Comparison of ENCODE assay signal across 15 cellular contexts in the genomic region with DNA sequence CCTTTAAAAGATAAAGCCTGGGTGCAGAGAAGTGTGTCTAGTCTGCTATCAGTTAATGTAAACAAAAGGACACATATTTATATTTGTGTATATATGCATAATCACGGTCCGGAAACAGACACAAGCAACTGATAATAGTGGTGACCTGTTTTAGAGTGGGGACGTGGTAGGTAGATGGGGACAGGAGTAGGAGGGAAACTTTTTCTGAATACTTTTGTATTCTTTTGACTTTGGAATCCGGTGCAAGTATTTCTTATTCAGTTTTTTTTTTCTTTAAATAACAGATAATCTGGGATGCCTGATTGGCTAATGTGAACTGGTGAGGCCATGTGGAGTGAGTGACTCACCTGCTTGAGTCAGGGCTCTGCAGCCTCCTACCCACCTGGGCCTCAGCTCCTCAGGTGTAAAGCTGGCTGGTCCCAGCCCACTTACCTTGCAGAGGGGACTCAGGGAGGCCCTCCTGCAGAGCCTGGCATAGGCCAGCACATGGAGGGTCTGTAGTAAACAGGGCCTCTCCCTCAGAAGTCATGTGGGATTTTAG. TPM values are rescaled to one million over a fixed set of nuclear protein-coding genes. Genes with fewer than 3 reads are reported as not detected.
DNase-seq lines count a peak whose midpoint lies in the region; ATAC-seq, FAIRE-seq and TF ChIP-seq lines count a peak whose summit lies in the region.
"Had no signal": no experiment of that assay in that cellular context is flagged by ENCODE, and none has a peak within 500 bp of the region (broad histone marks: within the 10 kb centered on the region; RNA-seq: fewer than 3 reads in every experiment).

No MANE protein-coding gene starts in this region.

- H2AFZ ChIP-seq in K562 (ENCODE audit: low read depth, low read length), result no peak overlapping the region

- H3K36me3 ChIP-seq in K562 (ENCODE audit: control insufficient read depth, insufficient read depth, low read length), result 0 out of 3 replicates have a peak, but pooled peaks cover 2% of the 10 kb centered on the region
- no peaks in the 10 kb centered on the region for H3K36me3 ChIP-seq in uterus
- H3K36me3 ChIP-seq: adrenal gland, BE2C had no signal

- no peaks in the 10 kb centered on the region for H3K27me3 Mint-ChIP-seq in stimulated activated naive CD8-positive, alpha-beta T cell treated with anti-CD3 and anti-CD28 coated beads, Interleukin-15, amount 100 ng/mL, for 72 hours
- H3K27me3 Mint-ChIP-seq: activated CD8-positive, alpha-beta memory T cell treated with anti-CD3 and anti-CD28 coated beads, Interleukin-2, amount 10 ng/mL, durations not matched to agents 7 days and 5 days had no signal

- 5% methylated on average over 4 of the region's 4 CpGs for WGBS in K562 (ENCODE audit: insufficient coverage, low coverage, missing lambda C conversion rate)

- H3K4me2 ChIP-seq in K562 (ENCODE audit: insufficient read depth, low read length), result peak overlapping the region; percentile 20; the same call in 1 of the 2 replicates

- peak overlapping the region in 1 of 2 donors; percentile 100 for H3K27ac Mint-ChIP-seq in stimulated activated naive CD8-positive, alpha-beta T cell treated with anti-CD3 and anti-CD28 coated beads, Interleukin-15, amount 100 ng/mL, for 72 hours

- POLR2A ChIA-PET in K562 (lab: Yijun Ruan, JAX), result interaction anchor here (0.6 to 4.3 kb wide), 12 partner anchors 9 to 532 kb away, joined by 3 to 37 read pairs (median 3); a partner anchor contains a TSS

- DNase-seq in stimulated activated naive CD8-positive, alpha-beta T cell treated with anti-CD3 and anti-CD28 coated beads, Interleukin-15, amount 100 ng/mL, for 72 hours, result no peak
- no peak for DNase-seq in stimulated activated naive CD8-positive, alpha-beta T cell treated with anti-CD3 and anti-CD28 coated beads, Interleukin-15, Interleukin-2, amounts not matched to agents 100 U/mL and 50 U/mL, for 24 hours
- DNase-seq in K562 (ENCODE audit: extremely low read depth in 1 of 4, low spot score in 3 of 4), result peak in 2 of 4 experiments; percentile 57 to 67
- DNase-seq in kidney tubule cell (ENCODE audit: low spot score), result peak; percentile 71
- DNase-seq in uterus, result no peak
- no peak for DNase-seq in NCI-H187 (lab: John Stamatoyannopoulos, UW)
- no peak for DNase-seq in NCI-H226
- DNase-seq: activated CD8-positive, alpha-beta memory T cell treated with anti-CD3 and anti-CD28 coated beads, Interleukin-2, amount 10 ng/mL, durations not matched to agents 7 days and 5 days; adrenal gland; BE2C; GDM1; hippocampal formation; NCI-H2171 had no signal

- peak; percentile 41 for ATAC-seq in stimulated activated naive CD8-positive, alpha-beta T cell treated with anti-CD3 and anti-CD28 coated beads, Interleukin-15, amount 100 ng/mL, for 72 hours
- ATAC-seq in stimulated activated naive CD8-positive, alpha-beta T cell treated with anti-CD3 and anti-CD28 coated beads, Interleukin-15, Interleukin-2, amounts not matched to agents 100 U/mL and 50 U/mL, for 24 hours, result no peak
- ATAC-seq in K562 (peak; percentile 60), GM18907 (IDR thresholded peaks at IDR 0.05; ENCODE audit: unreplicated experiment) (no peak)
- ATAC-seq: Panc1 had no signal

- CTCF ChIA-PET in K562 (lab: Yijun Ruan, JAX; ENCODE audit: low intra/inter-chr PET ratio), result no interaction called here

- H3K9me3 ChIP-seq in K562 (replicated peaks; ENCODE audit: control insufficient read depth, insufficient read depth, low read depth, low read length), result no peaks in the 10 kb centered on the region
- H3K9me3 ChIP-seq in uterus, result no peaks in the 10 kb centered on the region
- H3K9me3 ChIP-seq: adrenal gland, BE2C had no signal

- no peaks in the 10 kb centered on the region for H3K9me1 ChIP-seq in K562 (ENCODE audit: control insufficient read depth, insufficient read depth, low read length)

- H3K9ac ChIP-seq in K562 (ENCODE audit: insufficient read depth in 1 of 2, low read depth in 2 of 2, low read length in 2 of 2), result peak overlapping the region; percentile 13 to 61; a peak in 2 of 4 replicates

- TF ChIP-seq POLR2A in K562 (conservative IDR thresholded peaks at IDR 0.05), result no peak
- TF ChIP-seq POLR2A in uterus (IDR thresholded peaks at IDR 0.05), result no peak

- in situ Hi-C loops in K562 (cut with MboI), result no loop called here

- no TSS peak for BruUV-seq in K562 (replicated peaks; lab: Mats Ljungman, UMichigan)

- no peaks in the 10 kb centered on the region for H4K20me1 ChIP-seq in K562 (replicated peaks; ENCODE audit: control insufficient read depth, insufficient read depth, low read length)

- peaks cover 72% of the 10 kb centered on the region for H3K4me1 Mint-ChIP-seq in stimulated activated naive CD8-positive, alpha-beta T cell treated with anti-CD3 and anti-CD28 coated beads, Interleukin-15, amount 100 ng/mL, for 72 hours

- FAIRE-seq in K562 (lab: Jason Lieb, UNC), result no peak

- intact Hi-C loops in K562 (cut with micrococcal nuclease), result loop anchor here (2.0 kb wide), 1 partner anchor 75 kb away; no protein-coding TSS in a partner anchor
- intact Hi-C loops in uterus (cut with DNase I; ENCODE audit: low total_unique reads), result no loop called here

- no peak for TF ChIP-seq RAD21 in K562 (CRISPR knock-in tag; conservative IDR thresholded peaks at IDR 0.05 in 1 of 2, IDR thresholded peaks at IDR 0.05 in 1 of 2)

- H3K27ac ChIP-seq in K562 (ENCODE audit: extremely low read depth, low read depth, low read length) (peak overlapping the region; percentile 46; the same call in 2 of the 3 replicates), uterus (peak overlapping the region; percentile 23 to 50)

- no peaks in the 10 kb centered on the region for H3K9me3 Mint-ChIP-seq in stimulated activated naive CD8-positive, alpha-beta T cell treated with anti-CD3 and anti-CD28 coated beads, Interleukin-15, amount 100 ng/mL, for 72 hours

- no peak for TF ChIP-seq CTCF in K562 (IDR thresholded peaks at IDR 0.05 in 2 of 3, conservative IDR thresholded peaks at IDR 0.05 in 1 of 3; ENCODE audit: insufficient read depth in 2 of 3, low read depth in 1 of 3, low read length in 3 of 3)
- TF ChIP-seq CTCF in uterus (IDR thresholded peaks at IDR 0.05), result no peak

- H3K4me3 Mint-ChIP-seq in stimulated activated naive CD8-positive, alpha-beta T cell treated with anti-CD3 and anti-CD28 coated beads, Interleukin-15, amount 100 ng/mL, for 72 hours, result peak overlapping the region in 1 of 2 donors; percentile 24
- H3K4me3 Mint-ChIP-seq: activated CD8-positive, alpha-beta memory T cell treated with anti-CD3 and anti-CD28 coated beads, Interleukin-2, amount 10 ng/mL, durations not matched to agents 7 days and 5 days had no signal

- peak; percentile 90 for TF ChIP-seq EP300 in K562 (IDR thresholded peaks at IDR 0.05; ENCODE audit: low read length)

- H3K4me3 ChIP-seq in K562, result no peak overlapping the region
- no peak overlapping the region for H3K4me3 ChIP-seq in uterus
- H3K4me3 ChIP-seq: adrenal gland had no signal

- H3K4me1 ChIP-seq in K562 (replicated peaks in 1 of 2; ENCODE audit: control insufficient read depth in 2 of 2, insufficient read depth in 2 of 2, low read length in 2 of 2), result peaks cover 31 to 60% of the 10 kb centered on the region in 2 experiments
- peaks cover 0 to 4% of the 10 kb centered on the region in 2 donors for H3K4me1 ChIP-seq in uterus
- H3K4me1 ChIP-seq: BE2C had no signal

- no peaks in the 10 kb centered on the region for H3K27me3 ChIP-seq in K562 (ENCODE audit: control insufficient read depth in 2 of 2, insufficient read depth in 2 of 2, low read length in 2 of 2)
- H3K27me3 ChIP-seq in uterus, result no peaks in the 10 kb centered on the region
- H3K27me3 ChIP-seq: adrenal gland, BE2C had no signal

- H3K79me2 ChIP-seq in K562 (ENCODE audit: control insufficient read depth, insufficient read depth, low read length), result peaks cover 12% of the 10 kb centered on the region; the same call in 2 of the 3 replicates

TF ChIP-seq in K562, 482 proteins besides CTCF, POLR2A, EP300 and RAD21 (continues in another document):
- TF ChIP-seq PYGO2 (tag; IDR thresholded peaks at IDR 0.05) (no peak), MEF2D (tag; conservative IDR thresholded peaks at IDR 0.05; ENCODE audit: low read depth) (no peak), ZNF146 (CRISPR knock-in tag; IDR thresholded peaks at IDR 0.05; ENCODE audit: unreplicated experiment) (no peak), SMAD4 (CRISPR knock-in tag; conservative IDR thresholded peaks at IDR 0.05) (no peak; the same call in 1 of the 2 replicates), KDM2B (CRISPR knock-in tag; IDR thresholded peaks at IDR 0.05) (no peak), ZNF76 (CRISPR knock-in tag; IDR thresholded peaks at IDR 0.05; ENCODE audit: borderline replicate concordance) (no peak), ZFPM2 (CRISPR knock-in tag; IDR thresholded peaks at IDR 0.05) (no peak), ERF (CRISPR knock-in tag; IDR thresholded peaks at IDR 0.05) (no peak)
- TF ChIP-seq, protein P1, sequence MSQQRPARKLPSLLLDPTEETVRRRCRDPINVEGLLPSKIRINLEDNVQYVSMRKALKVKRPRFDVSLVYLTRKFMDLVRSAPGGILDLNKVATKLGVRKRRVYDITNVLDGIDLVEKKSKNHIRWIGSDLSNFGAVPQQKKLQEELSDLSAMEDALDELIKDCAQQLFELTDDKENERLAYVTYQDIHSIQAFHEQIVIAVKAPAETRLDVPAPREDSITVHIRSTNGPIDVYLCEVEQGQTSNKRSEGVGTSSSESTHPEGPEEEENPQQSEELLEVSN (IDR thresholded peaks at IDR 0.05; ENCODE audit: borderline replicate concordance in 1 of 2, extremely low read depth in 1 of 2, insufficient read depth in 1 of 2, insufficient read length in 1 of 2, low read depth in 1 of 2, low read length in 1 of 2, poor library complexity in 1 of 2, severe bottlenecking in 1 of 2), result no peak

RNA-seq across cellular contexts. Expression of a gene that starts 15.3 kb away (rescaled TPM):
- 173 and 222 TPM in 2 replicates for total RNA-seq in K562 (2011; cell fraction: chromatin; rRNA removed; ENCODE audit: low replicate concordance)
- 77.0 and 99.7 TPM in 2 replicates for total RNA-seq in K562 (2011; cell fraction: nucleolus; rRNA removed)
- total RNA-seq in K562 (2011; cell fraction: nucleoplasm; rRNA removed), result 107 and 133 TPM in 2 replicates
- total RNA-seq in K562 (2014; rRNA removed) (33.6 and 42.7 TPM in 2 replicates), K562 (2014; rRNA removed; fragmentation: Illumina TruSeq; extraction: Trizol) (35.0 and 36.8 TPM in 2 replicates), K562 (2015; rRNA removed; fragmentation: Illumina TruSeq; extraction: Trizol) (22.9 and 23.7 TPM in 2 replicates), K562 (2021) (63.5 and 64.2 TPM in 2 replicates), uterus (100 to 1,000 TPM in 1 of 4 donors, 10 to 100 TPM in 3; 29.6 to 139 (median 53.1) TPM)
- polyA plus RNA-seq in K562 (2011; rRNA removed) (38.1 and 47.3 TPM in 2 replicates), K562 (2014; fragmentation: Illumina TruSeq; extraction: Trizol) (40.3 and 43.0 TPM in 2 replicates), K562 (2014; fragmentation: Nextera tagmentation; extraction: Ambion mirVana) (1 to 10 TPM; 4.7 to 5.9 TPM), K562 (2014; rRNA removed) (23.3 and 24.0 TPM in 2 replicates)
- 28.3 and 36.5 TPM in 2 replicates for polyA plus RNA-seq in K562 (2011; cell fraction: cytosol; rRNA removed)
- 46.0 and 76.1 TPM in 2 replicates for polyA plus RNA-seq in K562 (2011; cell fraction: nucleus; rRNA removed)
- polyA plus RNA-seq in K562 (2012), result 31.7 and 42.8 TPM in 2 replicates
- polyA minus RNA-seq in K562 (2011; rRNA and poly(A)+ RNA removed), result 82.4 and 92.6 TPM in 2 replicates
- 47.4 and 54.4 TPM in 2 replicates for polyA minus RNA-seq in K562 (2011; cell fraction: cytosol; rRNA and poly(A)+ RNA removed)
- 66.9 and 104 TPM in 2 replicates for polyA minus RNA-seq in K562 (2011; cell fraction: nucleus; rRNA and poly(A)+ RNA removed)

Comparison
In these comparisons a context has a peak if more than half of its experiments do, and no peak if none do; other contexts are left out.
1. ATAC-seq: peak in stimulated activated naive CD8-positive, alpha-beta T cell treated with anti-CD3 and anti-CD28 coated beads, Interleukin-15, amount 100 ng/mL, for 72 hours (single experiment) and K562 (single experiment); none in stimulated activated naive CD8-positive, alpha-beta T cell treated with anti-CD3 and anti-CD28 coated beads, Interleukin-15, Interleukin-2, amounts not matched to agents 100 U/mL and 50 U/mL, for 24 hours (single experiment) and GM18907 (single experiment).